In genomic region chr3:154758109-154758868, GRCh38 we compare ENCODE assay signal across 8 cellular contexts.
DNase-seq lines count a peak whose midpoint lies in the region; ATAC-seq and TF ChIP-seq lines count a peak whose summit lies in the region.

No MANE protein-coding gene starts in this region.

- H2AFZ ChIP-seq in GM23338: no peak overlapping the region
- H2AFZ ChIP-seq in OCI-LY7 (ENCODE audit: low read length): peak overlapping the region; percentile 60; the same call in 1 of the 2 replicates

- no peaks in the 10 kb centered on the region for H3K36me3 Mint-ChIP-seq in GM23338 (ENCODE audit: low read depth)

- POLR2A ChIA-PET in OCI-LY7 (lab: Charles Lee): interaction anchor here (0.6 to 1.0 kb wide), 6 partner anchors 127 to 1661 kb away, joined by 3 to 6 read pairs (median 3); no protein-coding TSS in a partner anchor

- H3K4me1 Mint-ChIP-seq in GM23338: no peaks in the 10 kb centered on the region; the same call in 2 of the 3 replicates

- BruUV-seq in OCI-LY7 (replicated peaks; lab: Mats Ljungman, UMichigan): no TSS peak

- H3K4me3 ChIP-seq in GM23338 (no peak overlapping the region), OCI-LY7 (ENCODE audit: low read depth, low read length, poor library complexity, severe bottlenecking) (no peak overlapping the region), thyroid gland (replicated peaks in 1 of 3) (no peak overlapping the region)

- H3K9me3 ChIP-seq in OCI-LY7 (ENCODE audit: low read length): peaks cover 7% of the 10 kb centered on the region; the same call in 1 of the 2 replicates
- H3K9me3 ChIP-seq in thyroid gland: no peaks in the 10 kb centered on the region

- H3K4me3 Mint-ChIP-seq in GM23338: no peak overlapping the region

- DNase-seq in GM23338 (ENCODE audit: low spot score): peak; percentile 25
- DNase-seq in OCI-LY7 (ENCODE audit: low spot score): peak; percentile 65
- peak; percentile 84 for DNase-seq in fibroblast of peridontal ligament (ENCODE audit: extremely low read depth)
- DNase-seq in thyroid gland: no peak
- DNase-seq in substantia nigra (lab: John Stamatoyannopoulos, UW): no peak
- DNase-seq in stimulated activated CD8-positive, alpha-beta memory T cell treated with anti-CD3 and anti-CD28 coated beads, Interleukin-4, amount 100 ng/mL, for 48 hours: no peak

- no peaks in the 10 kb centered on the region for H3K9me3 Mint-ChIP-seq in GM23338

- H3K27ac Mint-ChIP-seq in GM23338: no peak overlapping the region

- no peak for TF ChIP-seq POLR2A in thyroid gland (IDR thresholded peaks at IDR 0.05)

- no peaks in the 10 kb centered on the region for H4K20me1 ChIP-seq in GM23338 (replicated peaks; ENCODE audit: insufficient read depth)
- no peaks in the 10 kb centered on the region for H4K20me1 ChIP-seq in OCI-LY7 (ENCODE audit: insufficient read depth, low read length)

- H3K79me2 ChIP-seq in GM23338 (replicated peaks; ENCODE audit: insufficient read depth) (no peaks in the 10 kb centered on the region), OCI-LY7 (ENCODE audit: insufficient read depth, low read depth, low read length) (no peaks in the 10 kb centered on the region)

- H3K27me3 ChIP-seq in GM23338 (ENCODE audit: insufficient read depth) (no peaks in the 10 kb centered on the region), thyroid gland (no peaks in the 10 kb centered on the region)

- ATAC-seq in GM23338 (no peak), GM19452 (IDR thresholded peaks at IDR 0.05; ENCODE audit: unreplicated experiment) (no peak)

- intact Hi-C loops in OCI-LY7 (cut with micrococcal nuclease; ENCODE audit: unreplicated experiment): loop anchor here (1.0 to 10.0 kb wide), 2 partner anchors 565 to 947 kb away; no protein-coding TSS in a partner anchor
- intact Hi-C loops in thyroid gland (cut with DNase I): no loop called here

- peak overlapping the region; percentile 28 for H3K27ac ChIP-seq in 22Rv1
- no peak overlapping the region for H3K27ac ChIP-seq in GM23338 (ENCODE audit: low read depth)
- no peak overlapping the region for H3K27ac ChIP-seq in OCI-LY7 (ENCODE audit: low read depth, low read length, poor library complexity, severe bottlenecking)
- no peak overlapping the region for H3K27ac ChIP-seq in thyroid gland
- H3K27ac ChIP-seq in substantia nigra (ENCODE audit: low read depth, low read length, poor library complexity, severe bottlenecking): no peak overlapping the region

- H3K4me1 ChIP-seq in GM23338 (ENCODE audit: insufficient read depth): no peaks in the 10 kb centered on the region
- no peaks in the 10 kb centered on the region for H3K4me1 ChIP-seq in OCI-LY7 (ENCODE audit: insufficient read depth, low read length, poor library complexity, severe bottlenecking)
- no peaks in the 10 kb centered on the region for H3K4me1 ChIP-seq in thyroid gland

- H3K27me3 Mint-ChIP-seq in GM23338 (ENCODE audit: insufficient read depth, low read depth, poor library complexity): peaks cover 2% of the 10 kb centered on the region

- H3K9me2 ChIP-seq in GM23338 (ENCODE audit: insufficient read depth) (no peaks in the 10 kb centered on the region), OCI-LY7 (ENCODE audit: insufficient read depth, low read length) (no peaks in the 10 kb centered on the region)

- 33 to 43% methylated on average over 5 of the region's 5 CpGs for WGBS in thyroid gland, 2 donors

- TF ChIP-seq CTCF in 22Rv1 (IDR thresholded peaks at IDR 0.05) (peak; percentile 71), GM23338 (conservative IDR thresholded peaks at IDR 0.05; ENCODE audit: low read depth in 2 of 2) (peak in 1 of 2 experiments; percentile 49; a peak in 3 of 4 replicates), OCI-LY7 (conservative IDR thresholded peaks at IDR 0.05; ENCODE audit: low read length) (peak; percentile 89), thyroid gland (IDR thresholded peaks at IDR 0.05) (peak in 4 of 6 experiments; percentile 10 to 39 (median 19))

- H3K36me3 ChIP-seq in GM23338 (ENCODE audit: insufficient read depth) (no peaks in the 10 kb centered on the region), OCI-LY7 (ENCODE audit: insufficient read depth, low read length) (no peaks in the 10 kb centered on the region), thyroid gland (no peaks in the 10 kb centered on the region)

- H3K4me2 ChIP-seq in GM23338 (no peak overlapping the region), OCI-LY7 (ENCODE audit: low read length) (no peak overlapping the region)

- H3F3A ChIP-seq in GM23338 (replicated peaks; ENCODE audit: low read depth): no peaks in the 10 kb centered on the region

- CTCF ChIA-PET in OCI-LY7 (lab: Charles Lee; ENCODE audit: unreplicated experiment): no interaction called here

TF ChIP-seq in GM23338, 12 proteins besides CTCF, POLR2A, EP300 and RAD21 (continues in another document):
- TF ChIP-seq POLR2AphosphoS5 (IDR thresholded peaks at IDR 0.05; ENCODE audit: low read depth) (no peak), JUNB (IDR thresholded peaks at IDR 0.05; ENCODE audit: unreplicated experiment) (no peak), ZNF114 (CRISPR knock-in tag; IDR thresholded peaks at IDR 0.05) (no peak), NANOG (IDR thresholded peaks at IDR 0.05; ENCODE audit: borderline replicate concordance) (no peak), ZNF462 (CRISPR knock-in tag; IDR thresholded peaks at IDR 0.05) (no peak), CREB1 (CRISPR knock-in tag; IDR thresholded peaks at IDR 0.05; ENCODE audit: low read depth) (no peak), EZH2phosphoT487 (IDR thresholded peaks at IDR 0.05; ENCODE audit: unreplicated experiment) (no peak), ETS1 (IDR thresholded peaks at IDR 0.05) (no peak), EZH2 (IDR thresholded peaks at IDR 0.05; ENCODE audit: low read depth, unreplicated experiment) (no peak)

Comparison
In these comparisons a context has a peak if more than half of its experiments do, and no peak if none do; other contexts are left out.
1. DNase-seq: peak in GM23338 (single experiment), OCI-LY7 (single experiment) and fibroblast of peridontal ligament (single experiment); none in thyroid gland (0 of 2), substantia nigra (0 of 49) and stimulated activated CD8-positive, alpha-beta memory T cell treated with anti-CD3 and anti-CD28 coated beads, Interleukin-4, amount 100 ng/mL, for 48 hours (single experiment).